Comparison of ENCODE assay signal across 8 cellular contexts in genomic region chr15:36501063-36501678, GRCh38.
A peak's percentile ranks its signal among the peaks of the same experiment; 100 is the strongest.
DNase-seq lines count a peak whose midpoint lies in the region; ATAC-seq and TF ChIP-seq lines count a peak whose summit lies in the region.

No MANE protein-coding gene starts in this region.

- no peaks in the 10 kb centered on the region for H3K79me2 ChIP-seq in HCT116 (ENCODE audit: insufficient read depth, low read length)

- H3K9ac ChIP-seq in HCT116 (ENCODE audit: low read length): no peak overlapping the region

- peak; percentile 100 for ATAC-seq in HCT116

- DNase-seq in activated CD4-positive, alpha-beta T cell treated with anti-CD3 and anti-CD28 coated beads for 48 hours: peak; percentile 2
- no peak for DNase-seq in activated CD4-positive, alpha-beta T cell treated with anti-CD3 and anti-CD28 coated beads, Interleukin-2, amount 50 U/mL, for 4 hours
- DNase-seq in HCT116 (ENCODE audit: low read depth, low spot score) (peak; percentile 69), NB4 (ENCODE audit: low read depth) (peak; percentile 57), SIG-M5 (lab: John Stamatoyannopoulos, UW) (peak; percentile 0), epithelial cell of esophagus (ENCODE audit: low read depth) (peak; percentile 69), midbrain (lab: John Stamatoyannopoulos, UW) (peak; percentile 81), mesenteric fat pad (ENCODE audit: low spot score) (no peak)

- RAD21 ChIA-PET in HCT116 (lab: Charles Lee; ENCODE audit: low non-redundant PET in 1 of 2, low total read pairs in 2 of 2, uncharacterized antibody in 2 of 2, unreplicated experiment in 2 of 2): no interaction called here

- no peaks in the 10 kb centered on the region for H3K9me3 ChIP-seq in HCT116 (ENCODE audit: control insufficient read depth in 1 of 2, insufficient read depth in 1 of 2, low read depth in 1 of 2, low read length in 2 of 2)

- no peaks in the 10 kb centered on the region for H3K36me3 ChIP-seq in HCT116 (ENCODE audit: control insufficient read depth in 1 of 2, insufficient read depth in 2 of 2, low read length in 2 of 2)

- no peak for TF ChIP-seq POLR2A in HCT116 (IDR thresholded peaks at IDR 0.05; ENCODE audit: borderline replicate concordance, extremely low read depth, insufficient read depth, insufficient read length)
- no peak for TF ChIP-seq POLR2A in NB4 (IDR thresholded peaks at IDR 0.05; ENCODE audit: extremely low read depth, insufficient read length)

- peaks cover 6 to 11% of the 10 kb centered on the region in 2 experiments; a peak in 3 of 4 replicates for H3K4me1 ChIP-seq in HCT116 (ENCODE audit: control insufficient read depth in 1 of 2, insufficient read depth in 2 of 2, low read length in 2 of 2)

- POLR2A ChIA-PET in HCT116 (lab: Charles Lee): interaction anchor here (1.1 kb wide), 1 partner anchor 9 kb away, joined by 3 read pairs; no protein-coding TSS in a partner anchor

- H4K20me1 ChIP-seq in HCT116 (ENCODE audit: insufficient read depth): no peaks in the 10 kb centered on the region

- peak overlapping the region; percentile 31 for H3K4me2 ChIP-seq in HCT116 (ENCODE audit: low read length)

- intact Hi-C loops in HCT116 (cut with micrococcal nuclease): loop anchor here (1.0 to 10.0 kb wide), 5 partner anchors 381 to 1381 kb away; no protein-coding TSS in a partner anchor

- H3K4me3 ChIP-seq in HCT116 (replicated peaks in 1 of 2; ENCODE audit: low read depth in 1 of 2, low read length in 2 of 2): no peak overlapping the region
- H3K4me3 ChIP-seq in NB4 (ENCODE audit: low read depth, low read length): no peak overlapping the region
- no peak overlapping the region for H3K4me3 ChIP-seq in epithelial cell of esophagus (ENCODE audit: low read length)

- H2AFZ ChIP-seq in HCT116 (ENCODE audit: low read depth, low read length, poor library complexity, severe bottlenecking): peak overlapping the region; percentile 92

- peak; percentile 44 to 85 (median 83); a peak in 5 of 6 replicates for TF ChIP-seq CTCF in HCT116 (IDR thresholded peaks at IDR 0.05 in 2 of 3, conservative IDR thresholded peaks at IDR 0.05 in 1 of 3; ENCODE audit: borderline replicate concordance in 1 of 3, insufficient read depth in 1 of 3, low read depth in 2 of 3, low read length in 2 of 3)
- TF ChIP-seq CTCF in NB4 (IDR thresholded peaks at IDR 0.05; ENCODE audit: low read depth, low read length): peak; percentile 68
- peak; percentile 93 for TF ChIP-seq CTCF in epithelial cell of esophagus (IDR thresholded peaks at IDR 0.05; ENCODE audit: insufficient read depth, low read depth, low read length, missing control alignments)

- no peaks in the 10 kb centered on the region for H3K27me3 ChIP-seq in HCT116 (ENCODE audit: insufficient read depth, low read length)

- BruUV-seq in HCT116 (replicated peaks; lab: Mats Ljungman, UMichigan): no TSS peak

- peak; percentile 84 for TF ChIP-seq RAD21 in HCT116 (IDR thresholded peaks at IDR 0.05; ENCODE audit: low read depth)

- peak overlapping the region; percentile 30; the same call in 1 of the 2 replicates for H3K27ac ChIP-seq in HCT116 (ENCODE audit: low read depth, low read length)

- H3K9me2 ChIP-seq in HCT116 (ENCODE audit: insufficient read depth): no peaks in the 10 kb centered on the region

- CTCF ChIA-PET in HCT116 (lab: Charles Lee): interaction anchor here (0.9 to 1.2 kb wide), 5 partner anchors 52 to 1212 kb away, joined by 3 to 12 read pairs (median 3); no protein-coding TSS in a partner anchor

TF ChIP-seq in HCT116, 20 proteins besides CTCF, POLR2A, EP300 and RAD21:
- TF ChIP-seq ELF1 (IDR thresholded peaks at IDR 0.05; ENCODE audit: borderline replicate concordance, low read depth) (no peak), CBX3 (IDR thresholded peaks at IDR 0.05; ENCODE audit: low read depth) (peak; percentile 33; the same call in 1 of the 2 replicates)
- TF ChIP-seq, protein P1, sequence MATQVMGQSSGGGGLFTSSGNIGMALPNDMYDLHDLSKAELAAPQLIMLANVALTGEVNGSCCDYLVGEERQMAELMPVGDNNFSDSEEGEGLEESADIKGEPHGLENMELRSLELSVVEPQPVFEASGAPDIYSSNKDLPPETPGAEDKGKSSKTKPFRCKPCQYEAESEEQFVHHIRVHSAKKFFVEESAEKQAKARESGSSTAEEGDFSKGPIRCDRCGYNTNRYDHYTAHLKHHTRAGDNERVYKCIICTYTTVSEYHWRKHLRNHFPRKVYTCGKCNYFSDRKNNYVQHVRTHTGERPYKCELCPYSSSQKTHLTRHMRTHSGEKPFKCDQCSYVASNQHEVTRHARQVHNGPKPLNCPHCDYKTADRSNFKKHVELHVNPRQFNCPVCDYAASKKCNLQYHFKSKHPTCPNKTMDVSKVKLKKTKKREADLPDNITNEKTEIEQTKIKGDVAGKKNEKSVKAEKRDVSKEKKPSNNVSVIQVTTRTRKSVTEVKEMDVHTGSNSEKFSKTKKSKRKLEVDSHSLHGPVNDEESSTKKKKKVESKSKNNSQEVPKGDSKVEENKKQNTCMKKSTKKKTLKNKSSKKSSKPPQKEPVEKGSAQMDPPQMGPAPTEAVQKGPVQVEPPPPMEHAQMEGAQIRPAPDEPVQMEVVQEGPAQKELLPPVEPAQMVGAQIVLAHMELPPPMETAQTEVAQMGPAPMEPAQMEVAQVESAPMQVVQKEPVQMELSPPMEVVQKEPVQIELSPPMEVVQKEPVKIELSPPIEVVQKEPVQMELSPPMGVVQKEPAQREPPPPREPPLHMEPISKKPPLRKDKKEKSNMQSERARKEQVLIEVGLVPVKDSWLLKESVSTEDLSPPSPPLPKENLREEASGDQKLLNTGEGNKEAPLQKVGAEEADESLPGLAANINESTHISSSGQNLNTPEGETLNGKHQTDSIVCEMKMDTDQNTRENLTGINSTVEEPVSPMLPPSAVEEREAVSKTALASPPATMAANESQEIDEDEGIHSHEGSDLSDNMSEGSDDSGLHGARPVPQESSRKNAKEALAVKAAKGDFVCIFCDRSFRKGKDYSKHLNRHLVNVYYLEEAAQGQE (IDR thresholded peaks at IDR 0.05; ENCODE audit: low read depth): no peak

Comparison
In these comparisons a context has a peak if more than half of its experiments do, and no peak if none do; other contexts are left out.
1. DNase-seq: peak in activated CD4-positive, alpha-beta T cell treated with anti-CD3 and anti-CD28 coated beads for 48 hours (single experiment), HCT116 (single experiment), NB4 (single experiment), SIG-M5 (single experiment), epithelial cell of esophagus (single experiment) and midbrain (single experiment); none in activated CD4-positive, alpha-beta T cell treated with anti-CD3 and anti-CD28 coated beads, Interleukin-2, amount 50 U/mL, for 4 hours (0 of 2) and mesenteric fat pad (single experiment).
2. Peak in every context shown above with its lines, with median percentiles within 50 percentile points of each other: CTCF ChIP-seq.